ENCODE assay signal across 17 cellular contexts in genomic region chr3:100830931-100831330, GRCh38.
DNase-seq lines count a peak whose midpoint lies in the region; ATAC-seq and TF ChIP-seq lines count a peak whose summit lies in the region.
"Had no signal": no experiment of that assay in that cellular context is flagged by ENCODE, and none has a peak within 500 bp of the region (broad histone marks: within the 10 kb centered on the region; RNA-seq: fewer than 3 reads in every experiment).

No MANE protein-coding gene starts in this region.

- no peaks in the 10 kb centered on the region for H3K9me3 ChIP-seq in PC-3 (ENCODE audit: low read length)
- H3K9me3 ChIP-seq: BLaER1 had no signal

- H3K79me2 ChIP-seq in PC-3 (ENCODE audit: low read length) = no peaks in the 10 kb centered on the region

- no peaks in the 10 kb centered on the region for H3F3A ChIP-seq in PC-3 (ENCODE audit: low read length, unreplicated experiment)

- no peaks in the 10 kb centered on the region for H4K20me1 ChIP-seq in PC-3 (ENCODE audit: low read length)
- H4K20me1 ChIP-seq: BLaER1 had no signal

- H3K27ac ChIP-seq in PC-3 (ENCODE audit: low read length) = no peak overlapping the region
- H3K27ac ChIP-seq: BLaER1, GM23248 had no signal

- no peaks in the 10 kb centered on the region for H3K4me1 ChIP-seq in PC-3 (ENCODE audit: insufficient read depth, low read length)
- H3K4me1 ChIP-seq: BLaER1 had no signal

- POLR2A ChIA-PET in PC-3 (lab: Charles Lee; ENCODE audit: unreplicated experiment) (no interaction called here), WTC11 (lab: Charles Lee) (no interaction called here)

- no peaks in the 10 kb centered on the region for H3K4me1 Mint-ChIP-seq in activated naive CD4-positive, alpha-beta T cell treated with anti-CD3 and anti-CD28 coated beads, Interleukin-2, amount 10 ng/mL, durations not matched to agents 7 days and 5 days
- no peaks in the 10 kb centered on the region for H3K4me1 Mint-ChIP-seq in stimulated activated effector memory CD8-positive, alpha-beta T cell treated with anti-CD3 and anti-CD28 coated beads, Interleukin-12 subunit alpha, Interleukin-12 subunit beta, amount 100 ng/mL, for 72 hours
- H3K4me1 Mint-ChIP-seq in WTC11 = no peaks in the 10 kb centered on the region
- H3K4me1 Mint-ChIP-seq: CD14-positive monocyte; CD4-positive, alpha-beta memory T cell had no signal

- no peaks in the 10 kb centered on the region for H3K36me3 Mint-ChIP-seq in activated naive CD4-positive, alpha-beta T cell treated with anti-CD3 and anti-CD28 coated beads, Interleukin-2, amount 50 U/mL, for 72 hours
- H3K36me3 Mint-ChIP-seq in activated naive CD4-positive, alpha-beta T cell treated with anti-CD3 and anti-CD28 coated beads, Interleukin-2, amount 10 ng/mL, durations not matched to agents 7 days and 5 days = no peaks in the 10 kb centered on the region
- no peaks in the 10 kb centered on the region for H3K36me3 Mint-ChIP-seq in stimulated activated effector memory CD8-positive, alpha-beta T cell treated with anti-CD3 and anti-CD28 coated beads, Interleukin-12 subunit alpha, Interleukin-12 subunit beta, amount 100 ng/mL, for 72 hours
- no peaks in the 10 kb centered on the region for H3K36me3 Mint-ChIP-seq in WTC11
- H3K36me3 Mint-ChIP-seq: CD14-positive monocyte; CD4-positive, alpha-beta memory T cell had no signal

- no peaks in the 10 kb centered on the region for H3K27me3 ChIP-seq in PC-3 (ENCODE audit: low read length)
- H3K27me3 ChIP-seq: BLaER1 had no signal

- DNase-seq in NCI-H748 (lab: John Stamatoyannopoulos, UW; ENCODE audit: unreplicated experiment) = peak; percentile 13
- DNase-seq in NCI-H748 treated with DMSO at 0.1 percent for 48 hours (lab: John Stamatoyannopoulos, UW) = no peak
- DNase-seq in activated naive CD4-positive, alpha-beta T cell treated with anti-CD3 and anti-CD28 coated beads, Interleukin-2, amount 50 U/mL, for 72 hours (ENCODE audit: low spot score in 2 of 2) = no peak
- DNase-seq in activated naive CD4-positive, alpha-beta T cell treated with anti-CD3 and anti-CD28 coated beads, Interleukin-2, amount 10 ng/mL, durations not matched to agents 7 days and 5 days = no peak
- DNase-seq in PC-3 = no peak
- no peak for DNase-seq in stimulated activated effector memory CD8-positive, alpha-beta T cell treated with anti-CD3 and anti-CD28 coated beads, Interleukin-12 subunit alpha, Interleukin-12 subunit beta, amount 100 ng/mL, for 72 hours (ENCODE audit: low spot score in 2 of 2)
- DNase-seq in WTC11 (ENCODE audit: low spot score) = no peak
- DNase-seq: 8988T; CD4-positive, alpha-beta memory T cell; DMS153; DMS79; GDM1; GM23248; HCEC 1CT had no signal

- CTCF ChIA-PET in activated naive CD4-positive, alpha-beta T cell treated with anti-CD3 and anti-CD28 coated beads, Interleukin-2, amount 10 ng/mL, durations not matched to agents 7 days and 5 days (lab: Charles Lee) = no interaction called here
- CTCF ChIA-PET in PC-3 (lab: Charles Lee) = no interaction called here
- CTCF ChIA-PET in WTC11 (lab: Charles Lee) = no interaction called here

- no peak overlapping the region for H2AFZ ChIP-seq in PC-3 (ENCODE audit: low read length)
- H2AFZ ChIP-seq: GM23248 had no signal

- no peaks in the 10 kb centered on the region for H3K9me3 Mint-ChIP-seq in activated naive CD4-positive, alpha-beta T cell treated with anti-CD3 and anti-CD28 coated beads, Interleukin-2, amount 50 U/mL, for 72 hours
- no peaks in the 10 kb centered on the region for H3K9me3 Mint-ChIP-seq in activated naive CD4-positive, alpha-beta T cell treated with anti-CD3 and anti-CD28 coated beads, Interleukin-2, amount 10 ng/mL, durations not matched to agents 7 days and 5 days
- no peaks in the 10 kb centered on the region for H3K9me3 Mint-ChIP-seq in stimulated activated effector memory CD8-positive, alpha-beta T cell treated with anti-CD3 and anti-CD28 coated beads, Interleukin-12 subunit alpha, Interleukin-12 subunit beta, amount 100 ng/mL, for 72 hours
- H3K9me3 Mint-ChIP-seq in WTC11 = peaks cover 3% of the 10 kb centered on the region; the same call in 1 of the 2 replicates
- H3K9me3 Mint-ChIP-seq: CD4-positive, alpha-beta memory T cell had no signal

- intact Hi-C loops in PC-3 (cut with micrococcal nuclease) = no loop called here

- no TSS peak for BruUV-seq in PC-3 (replicated peaks; lab: Mats Ljungman, UMichigan)

- peaks cover 11% of the 10 kb centered on the region for H3K27me3 Mint-ChIP-seq in activated naive CD4-positive, alpha-beta T cell treated with anti-CD3 and anti-CD28 coated beads, Interleukin-2, amount 10 ng/mL, durations not matched to agents 7 days and 5 days
- H3K27me3 Mint-ChIP-seq in WTC11 (ENCODE audit: low read depth) = no peaks in the 10 kb centered on the region; the same call in 1 of the 2 replicates

- H3K36me3 ChIP-seq in PC-3 (ENCODE audit: low read depth, low read length) = no peaks in the 10 kb centered on the region
- H3K36me3 ChIP-seq: BLaER1 had no signal

- no peak overlapping the region for H3K27ac Mint-ChIP-seq in activated naive CD4-positive, alpha-beta T cell treated with anti-CD3 and anti-CD28 coated beads, Interleukin-2, amount 50 U/mL, for 72 hours
- H3K27ac Mint-ChIP-seq in activated naive CD4-positive, alpha-beta T cell treated with anti-CD3 and anti-CD28 coated beads, Interleukin-2, amount 10 ng/mL, durations not matched to agents 7 days and 5 days = no peak overlapping the region
- no peak overlapping the region for H3K27ac Mint-ChIP-seq in stimulated activated effector memory CD8-positive, alpha-beta T cell treated with anti-CD3 and anti-CD28 coated beads, Interleukin-12 subunit alpha, Interleukin-12 subunit beta, amount 100 ng/mL, for 72 hours
- no peak overlapping the region for H3K27ac Mint-ChIP-seq in WTC11
- H3K27ac Mint-ChIP-seq: CD14-positive monocyte had no signal

- no peak overlapping the region for H3K4me2 ChIP-seq in PC-3 (ENCODE audit: low read length)
- H3K4me2 ChIP-seq: BLaER1 had no signal

- no peak for TF ChIP-seq CTCF in PC-3 (conservative IDR thresholded peaks at IDR 0.05; ENCODE audit: low read depth, low read length)
- no peak for TF ChIP-seq CTCF in WTC11 (IDR thresholded peaks at IDR 0.05)

- H3K4me3 ChIP-seq in PC-3 (ENCODE audit: low read length) = no peak overlapping the region
- H3K4me3 ChIP-seq: BLaER1, GM23248 had no signal

- no peaks in the 10 kb centered on the region for H3K9me2 ChIP-seq in PC-3 (replicated peaks; ENCODE audit: low read length)

- H3K9ac ChIP-seq in PC-3 (ENCODE audit: low read length) = no peak overlapping the region
- H3K9ac ChIP-seq: BLaER1, GM23248 had no signal

- H3K4me3 Mint-ChIP-seq in activated naive CD4-positive, alpha-beta T cell treated with anti-CD3 and anti-CD28 coated beads, Interleukin-2, amount 10 ng/mL, durations not matched to agents 7 days and 5 days = no peak overlapping the region
- no peak overlapping the region for H3K4me3 Mint-ChIP-seq in stimulated activated effector memory CD8-positive, alpha-beta T cell treated with anti-CD3 and anti-CD28 coated beads, Interleukin-12 subunit alpha, Interleukin-12 subunit beta, amount 100 ng/mL, for 72 hours
- no peak overlapping the region for H3K4me3 Mint-ChIP-seq in WTC11
- H3K4me3 Mint-ChIP-seq: CD14-positive monocyte; CD4-positive, alpha-beta memory T cell had no signal

- peak; percentile 43 to 68 for ATAC-seq in activated naive CD4-positive, alpha-beta T cell treated with anti-CD3 and anti-CD28 coated beads, Interleukin-2, amount 50 U/mL, for 72 hours
- ATAC-seq in PC-3 (peak; percentile 37), WTC11 (no peak), HG03159 (IDR thresholded peaks at IDR 0.05; ENCODE audit: unreplicated experiment) (no peak)
- peak; percentile 72 for ATAC-seq in stimulated activated effector memory CD8-positive, alpha-beta T cell treated with anti-CD3 and anti-CD28 coated beads, Interleukin-12 subunit alpha, Interleukin-12 subunit beta, amount 100 ng/mL, for 72 hours

TF ChIP-seq in WTC11, 78 proteins besides CTCF, POLR2A, EP300 and RAD21 (continues in another document):
- TF ChIP-seq TEAD1 (CRISPR knock-in tag; IDR thresholded peaks at IDR 0.05) = no peak
- no peak for TF ChIP-seq GTF2I (CRISPR knock-in tag; conservative IDR thresholded peaks at IDR 0.05)
- TF ChIP-seq MYBL2 (CRISPR knock-in tag; IDR thresholded peaks at IDR 0.05) = no peak
- no peak for TF ChIP-seq E2F1 (CRISPR knock-in tag; IDR thresholded peaks at IDR 0.05)
- TF ChIP-seq CDX4 (CRISPR knock-in tag; IDR thresholded peaks at IDR 0.05; ENCODE audit: borderline replicate concordance) = no peak
- TF ChIP-seq ZNF512 (CRISPR knock-in tag; IDR thresholded peaks at IDR 0.05; ENCODE audit: borderline replicate concordance) = no peak
- TF ChIP-seq NFATC4 (CRISPR knock-in tag; IDR thresholded peaks at IDR 0.05) = no peak

Comparison
In these comparisons a context has a peak if more than half of its experiments do, and no peak if none do; other contexts are left out.
1. ATAC-seq: peak in activated naive CD4-positive, alpha-beta T cell treated with anti-CD3 and anti-CD28 coated beads, Interleukin-2, amount 50 U/mL, for 72 hours (2 of 2), PC-3 (single experiment) and stimulated activated effector memory CD8-positive, alpha-beta T cell treated with anti-CD3 and anti-CD28 coated beads, Interleukin-12 subunit alpha, Interleukin-12 subunit beta, amount 100 ng/mL, for 72 hours (single experiment); none in WTC11 (single experiment) and HG03159 (single experiment).